1 cellular context compared by ENCODE assay signal in genomic region chr17:7972131-7972785, GRCh38.
TF ChIP-seq lines count a peak whose summit lies in the region.

No MANE protein-coding gene starts in this region.

TF ChIP-seq in IMR-90, 13 proteins besides CTCF, POLR2A, EP300 and RAD21 (continued from another document):
- TF ChIP-seq USF2 (IDR thresholded peaks at IDR 0.05; ENCODE audit: low read depth, low read length): no peak
- no peak for TF ChIP-seq MAZ (IDR thresholded peaks at IDR 0.05; ENCODE audit: borderline replicate concordance, low read depth, low read length)
- TF ChIP-seq FOS (IDR thresholded peaks at IDR 0.05; ENCODE audit: low read depth, low read length): no peak
- no peak for TF ChIP-seq SMC3 (IDR thresholded peaks at IDR 0.05; ENCODE audit: low read depth, low read length)
- TF ChIP-seq BHLHE40 (IDR thresholded peaks at IDR 0.05; ENCODE audit: low read depth, low read length): no peak
- no peak for TF ChIP-seq RFX5 (IDR thresholded peaks at IDR 0.05; ENCODE audit: low read depth, low read length)
- TF ChIP-seq CEBPB (IDR thresholded peaks at IDR 0.05; ENCODE audit: low read depth, low read length): no peak
- no peak for TF ChIP-seq RCOR1 (IDR thresholded peaks at IDR 0.05; ENCODE audit: insufficient replicate concordance, low read length)
- TF ChIP-seq MAFK (IDR thresholded peaks at IDR 0.05; ENCODE audit: low read depth, low read length): no peak
- no peak for TF ChIP-seq CHD1 (IDR thresholded peaks at IDR 0.05; ENCODE audit: low read depth, low read length)
- no peak for TF ChIP-seq MXI1 (IDR thresholded peaks at IDR 0.05; ENCODE audit: borderline replicate concordance, low read depth, low read length)
